Comparison of ENCODE assay signal across 8 cellular contexts in genomic region chr4:17811078-17811603, GRCh38. TPM values are rescaled to one million over a fixed set of nuclear protein-coding genes. Genes with fewer than 3 reads are reported as not detected.
DNase-seq lines count a peak whose midpoint lies in the region; ATAC-seq, FAIRE-seq and TF ChIP-seq lines count a peak whose summit lies in the region.

No MANE protein-coding gene starts in this region.

- H3K27ac ChIP-seq in SU-DHL-6 (ENCODE audit: low read depth, low read length) (peak overlapping the region; percentile 89), fibroblast of lung (ENCODE audit: insufficient read depth, low read length) (peak overlapping the region; percentile 76), pancreas (no peak overlapping the region)

- peaks cover 55% of the 10 kb centered on the region for H3K36me3 ChIP-seq in SU-DHL-6 (ENCODE audit: low read length)
- no peaks in the 10 kb centered on the region for H3K36me3 ChIP-seq in fibroblast of lung (ENCODE audit: control insufficient read depth, insufficient read depth, low read length)
- no peaks in the 10 kb centered on the region for H3K36me3 ChIP-seq in pancreas

- 1 to 2% methylated on average over 48 of the region's 48 CpGs for WGBS in pancreas, 2 donors

- no peak for TF ChIP-seq CTCF in SU-DHL-6 (IDR thresholded peaks at IDR 0.05; ENCODE audit: insufficient read depth, low read length, poor library complexity, severe bottlenecking)
- TF ChIP-seq CTCF in fibroblast of lung (conservative IDR thresholded peaks at IDR 0.05 in 1 of 2, IDR thresholded peaks at IDR 0.05 in 1 of 2; ENCODE audit: low read depth in 1 of 2, low read length in 2 of 2) = no peak
- no peak for TF ChIP-seq CTCF in pancreas (IDR thresholded peaks at IDR 0.05)

- H3K9me2 ChIP-seq in SU-DHL-6 (replicated peaks; ENCODE audit: insufficient read depth, low read length) = no peaks in the 10 kb centered on the region

- no peaks in the 10 kb centered on the region for H3K9me3 ChIP-seq in SU-DHL-6 (ENCODE audit: insufficient read depth, low read length)
- no peaks in the 10 kb centered on the region for H3K9me3 ChIP-seq in fibroblast of lung (ENCODE audit: control insufficient read depth, insufficient read depth, low read depth, low read length)
- H3K9me3 ChIP-seq in pancreas = no peaks in the 10 kb centered on the region

- intact Hi-C loops in pancreas (cut with DNase I) = loop anchor here in 2 of 3 donors (10.0 kb wide), 1 partner anchor 784 kb away; no protein-coding TSS in a partner anchor

- H3K9ac ChIP-seq in SU-DHL-6 (ENCODE audit: low read length) (peak overlapping the region; percentile 96), fibroblast of lung (ENCODE audit: insufficient read depth, low read length) (peak overlapping the region; percentile 59)

- H3K4me3 ChIP-seq in SU-DHL-6 (ENCODE audit: insufficient read depth, low read length, poor library complexity, severe bottlenecking) = peak overlapping the region; percentile 93
- H3K4me3 ChIP-seq in fibroblast of lung (replicated peaks in 1 of 4; ENCODE audit: control extremely low read depth in 1 of 4, insufficient read depth in 1 of 4, low read depth in 3 of 4, low read length in 4 of 4) = peak overlapping the region; percentile 85 to 98 (median 85)
- H3K4me3 ChIP-seq in pancreas = peak overlapping the region; percentile 41 to 81 (median 62)

- peak; percentile 2 for DNase-seq in AG08395 (ENCODE audit: low spot score)
- peak in 1 of 2 donors; percentile 23 for DNase-seq in fibroblast of lung (ENCODE audit: low read depth in 2 of 2)
- DNase-seq in pancreas = no peak
- no peak for DNase-seq in NCI-H345 (lab: John Stamatoyannopoulos, UW)
- DNase-seq in dedifferentiated amniotic fluid mesenchymal stem cell (ENCODE audit: extremely low spot score) = no peak

- peaks cover 17% of the 10 kb centered on the region for H3F3A ChIP-seq in SU-DHL-6 (ENCODE audit: insufficient read depth)

- H2AFZ ChIP-seq in SU-DHL-6 (ENCODE audit: low read depth, low read length, severe bottlenecking) = peak overlapping the region; percentile 9
- H2AFZ ChIP-seq in fibroblast of lung (ENCODE audit: low read length) = peak overlapping the region; percentile 95

- ATAC-seq in GM18870 (IDR thresholded peaks at IDR 0.05; ENCODE audit: unreplicated experiment) (peak; percentile 22), HG03064 (IDR thresholded peaks at IDR 0.05; ENCODE audit: low read depth, unreplicated experiment) (peak; percentile 35), pancreas (peak in 3 of 4 donors; percentile 2 to 11 (median 7))

- H3K4me1 ChIP-seq in fibroblast of lung (ENCODE audit: control insufficient read depth, extremely low read depth, insufficient read depth, low read length) = peaks cover 3% of the 10 kb centered on the region
- peaks cover 17 to 31% (median 26%) of the 10 kb centered on the region in 3 donors for H3K4me1 ChIP-seq in pancreas

- H3K27me3 ChIP-seq in SU-DHL-6 (ENCODE audit: low read length) (no peaks in the 10 kb centered on the region), fibroblast of lung (ENCODE audit: control insufficient read depth, insufficient read depth, low read length) (no peaks in the 10 kb centered on the region), pancreas (no peaks in the 10 kb centered on the region)

- peak overlapping the region; percentile 97 for H3K4me2 ChIP-seq in SU-DHL-6 (ENCODE audit: low read depth, low read length, poor library complexity, severe bottlenecking)
- peak overlapping the region; percentile 91 for H3K4me2 ChIP-seq in fibroblast of lung (ENCODE audit: extremely low read depth, insufficient read depth, low read length)

- FAIRE-seq in pancreas (lab: Jason Lieb, UNC) = no peak

- H4K20me1 ChIP-seq in SU-DHL-6 (ENCODE audit: low read depth, low read length) (peaks cover 52% of the 10 kb centered on the region), fibroblast of lung (ENCODE audit: control insufficient read depth, extremely low read depth, insufficient read depth, low read length) (no peaks in the 10 kb centered on the region)

- H3K79me2 ChIP-seq in SU-DHL-6 (ENCODE audit: insufficient read depth, low read length) (peaks cover 94% of the 10 kb centered on the region), fibroblast of lung (ENCODE audit: control insufficient read depth, insufficient read depth, low read length) (peaks cover 96% of the 10 kb centered on the region)

RNA-seq across cellular contexts. Expression of gene NCAPG, which starts 0.4 kb away (rescaled TPM):
- total RNA-seq in fibroblast of lung = 3.9 and 10.1 TPM in 2 replicates
- 8.0 and 24.1 TPM in 2 replicates for polyA plus RNA-seq in fibroblast of lung
- polyA plus RNA-seq in fibroblast of lung (2012) = 6.9 and 21.2 TPM in 2 replicates
- 2.4 and 5.3 TPM in 2 replicates for polyA minus RNA-seq in fibroblast of lung (ENCODE audit: low replicate concordance)
- total RNA-seq in pancreas = 1 to 10 TPM in 1 of 6 donors, under 1 TPM in 4, not detected in 1; 0.23 to 1.3 (median 0.54) TPM
- polyA plus RNA-seq in pancreas = under 1 TPM; 0.09 to 0.30 TPM

RNA-seq across cellular contexts. Expression of gene DCAF16, which starts 0.6 kb away (rescaled TPM):
- total RNA-seq in fibroblast of lung (19.0 and 20.0 TPM in 2 replicates), pancreas (10 to 100 TPM; 12.4 to 23.5 (median 14.4) TPM)
- polyA plus RNA-seq in fibroblast of lung (19.6 and 25.4 TPM in 2 replicates), pancreas (10 to 100 TPM in 1 of 2 donors, 1 to 10 TPM in 1; 6.4 to 13.8 TPM)
- polyA plus RNA-seq in fibroblast of lung (2012) = 9.3 and 17.2 TPM in 2 replicates
- polyA minus RNA-seq in fibroblast of lung (ENCODE audit: low replicate concordance) = 5.2 and 13.0 TPM in 2 replicates

RNA-seq across cellular contexts. Expression of gene FAM184B, which starts 29.7 kb away (rescaled TPM):
- under 0.01 TPM in 1 of 2 replicates, not detected in the other for total RNA-seq in fibroblast of lung
- not detected in 2 replicates for polyA plus RNA-seq in fibroblast of lung
- not detected in 2 replicates for polyA plus RNA-seq in fibroblast of lung (2012)
- not detected in 2 replicates for polyA minus RNA-seq in fibroblast of lung (ENCODE audit: low replicate concordance)
- total RNA-seq in pancreas = not detected
- under 1 TPM; 0.04 to 0.07 TPM for polyA plus RNA-seq in pancreas

Comparison
In these comparisons a context has a peak if more than half of its experiments do, and no peak if none do; other contexts are left out.
1. H3K27ac ChIP-seq: peak in SU-DHL-6 (single experiment) and fibroblast of lung (single experiment); none in pancreas (0 of 4).
2. Peak in every context shown above with its lines, with median percentiles within 50 percentile points of each other: ATAC-seq and H3K4me3 ChIP-seq.